Comparison of ENCODE assay signal across 1 cellular context in the genomic region with DNA sequence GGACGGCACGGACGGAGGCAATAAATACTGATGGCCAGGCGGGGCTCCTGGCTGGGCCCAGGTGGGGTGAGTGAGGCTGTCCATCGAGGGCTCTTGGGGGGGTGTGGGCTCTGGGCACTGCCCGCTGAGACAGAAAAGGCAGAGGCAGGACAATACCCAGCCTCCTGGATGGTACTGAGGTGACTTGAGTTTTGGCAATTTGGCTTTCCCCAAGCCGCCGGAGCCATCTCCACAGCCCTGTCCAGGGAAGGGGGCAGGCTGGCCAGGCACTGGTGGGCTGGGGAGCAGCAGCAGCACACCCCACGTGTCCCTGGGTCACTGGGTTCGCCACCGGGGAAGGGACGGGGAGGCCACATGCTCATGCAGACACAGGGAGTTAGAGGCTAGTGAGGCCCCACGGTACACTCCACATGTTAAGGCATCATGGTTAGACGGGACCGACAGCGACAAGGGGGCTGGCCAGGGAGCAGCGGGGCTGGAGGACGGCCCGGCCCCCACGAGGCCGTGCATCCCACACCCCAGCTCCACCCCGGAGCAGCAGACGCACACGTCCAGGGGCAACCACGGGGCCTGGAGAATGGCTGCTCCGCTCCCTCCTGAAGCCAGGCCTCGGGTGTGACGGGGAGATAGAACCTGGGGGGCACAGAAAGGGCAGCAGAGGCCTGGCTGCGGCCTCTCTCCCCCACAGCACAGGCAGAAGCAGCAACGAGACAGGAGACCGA.
A peak's percentile ranks its signal among the peaks of the same experiment; 100 is the strongest.
TF ChIP-seq lines count a peak whose summit lies in the region.

No MANE protein-coding gene starts in this region.

TF ChIP-seq in K562, 482 proteins besides CTCF, POLR2A, EP300 and RAD21 (continued from another document and continues in another):
- TF ChIP-seq, protein P1, sequence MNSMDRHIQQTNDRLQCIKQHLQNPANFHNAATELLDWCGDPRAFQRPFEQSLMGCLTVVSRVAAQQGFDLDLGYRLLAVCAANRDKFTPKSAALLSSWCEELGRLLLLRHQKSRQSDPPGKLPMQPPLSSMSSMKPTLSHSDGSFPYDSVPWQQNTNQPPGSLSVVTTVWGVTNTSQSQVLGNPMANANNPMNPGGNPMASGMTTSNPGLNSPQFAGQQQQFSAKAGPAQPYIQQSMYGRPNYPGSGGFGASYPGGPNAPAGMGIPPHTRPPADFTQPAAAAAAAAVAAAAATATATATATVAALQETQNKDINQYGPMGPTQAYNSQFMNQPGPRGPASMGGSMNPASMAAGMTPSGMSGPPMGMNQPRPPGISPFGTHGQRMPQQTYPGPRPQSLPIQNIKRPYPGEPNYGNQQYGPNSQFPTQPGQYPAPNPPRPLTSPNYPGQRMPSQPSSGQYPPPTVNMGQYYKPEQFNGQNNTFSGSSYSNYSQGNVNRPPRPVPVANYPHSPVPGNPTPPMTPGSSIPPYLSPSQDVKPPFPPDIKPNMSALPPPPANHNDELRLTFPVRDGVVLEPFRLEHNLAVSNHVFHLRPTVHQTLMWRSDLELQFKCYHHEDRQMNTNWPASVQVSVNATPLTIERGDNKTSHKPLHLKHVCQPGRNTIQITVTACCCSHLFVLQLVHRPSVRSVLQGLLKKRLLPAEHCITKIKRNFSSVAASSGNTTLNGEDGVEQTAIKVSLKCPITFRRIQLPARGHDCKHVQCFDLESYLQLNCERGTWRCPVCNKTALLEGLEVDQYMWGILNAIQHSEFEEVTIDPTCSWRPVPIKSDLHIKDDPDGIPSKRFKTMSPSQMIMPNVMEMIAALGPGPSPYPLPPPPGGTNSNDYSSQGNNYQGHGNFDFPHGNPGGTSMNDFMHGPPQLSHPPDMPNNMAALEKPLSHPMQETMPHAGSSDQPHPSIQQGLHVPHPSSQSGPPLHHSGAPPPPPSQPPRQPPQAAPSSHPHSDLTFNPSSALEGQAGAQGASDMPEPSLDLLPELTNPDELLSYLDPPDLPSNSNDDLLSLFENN (IDR thresholded peaks at IDR 0.05; ENCODE audit: low read depth in 2 of 2, low read length in 2 of 2): 0 out of 4 replicates have a peak, but pooled peaks of 1 of the 2 experiments have one; percentile 6
- TF ChIP-seq ZNF445 (CRISPR knock-in tag; IDR thresholded peaks at IDR 0.05; ENCODE audit: low read depth) (no peak), CBFA2T2 (conservative IDR thresholded peaks at IDR 0.05) (peak; percentile 60), ZNF76 (CRISPR knock-in tag; IDR thresholded peaks at IDR 0.05; ENCODE audit: borderline replicate concordance) (peak; percentile 61; the same call in 1 of the 2 replicates), PCBP1 (IDR thresholded peaks at IDR 0.05; ENCODE audit: low read depth, low read length, poor library complexity, severe bottlenecking) (peak; percentile 12), ZNF263 (CRISPR knock-in tag; IDR thresholded peaks at IDR 0.05; ENCODE audit: borderline replicate concordance) (peak; percentile 34; the same call in 1 of the 2 replicates), FIP1L1 (IDR thresholded peaks at IDR 0.05; ENCODE audit: low read depth, low read length, poor library complexity, severe bottlenecking) (peak; percentile 84), BMI1 (IDR thresholded peaks at IDR 0.05; ENCODE audit: low read length) (no peak), KDM1A (IDR thresholded peaks at IDR 0.05) (peak in 1 of 2 experiments; percentile 74; a peak in 1 of 4 replicates), LARP7 (IDR thresholded peaks at IDR 0.05) (no peak), ZNF830 (CRISPR knock-in tag; IDR thresholded peaks at IDR 0.05) (peak; percentile 59; the same call in 1 of the 2 replicates), LCOR (CRISPR knock-in tag; IDR thresholded peaks at IDR 0.05) (0 out of 2 replicates have a peak, but pooled peaks have one; percentile 18), BACH1 (tag; IDR thresholded peaks at IDR 0.05) (no peak), RBM22 (IDR thresholded peaks at IDR 0.05; ENCODE audit: low read depth, low read length, poor library complexity, severe bottlenecking) (peak; percentile 93), RBBP5 (IDR thresholded peaks at IDR 0.05; ENCODE audit: borderline replicate concordance, insufficient read depth, low read length, poor library complexity, severe bottlenecking) (peak; percentile 12), HCFC1 (IDR thresholded peaks at IDR 0.05; ENCODE audit: low read depth, low read length) (no peak), ZNF253 (CRISPR knock-in tag; conservative IDR thresholded peaks at IDR 0.05) (no peak), RBM39 (optimal IDR thresholded peaks at IDR 0.05; ENCODE audit: low read depth, low read length) (peak; percentile 38), PURB (CRISPR knock-in tag; IDR thresholded peaks at IDR 0.05; ENCODE audit: low read depth) (no peak), ZBTB1 (CRISPR knock-in tag; IDR thresholded peaks at IDR 0.05; ENCODE audit: borderline replicate concordance, low read depth) (peak; percentile 30; the same call in 1 of the 2 replicates), PTBP1 (IDR thresholded peaks at IDR 0.05; ENCODE audit: low read depth, low read length) (peak; percentile 90; the same call in 1 of the 2 replicates), PYGO2 (tag; IDR thresholded peaks at IDR 0.05) (no peak), ZBTB7A (IDR thresholded peaks at IDR 0.05; ENCODE audit: borderline replicate concordance, control insufficient read depth, low read depth, low read length) (0 out of 2 replicates have a peak, but pooled peaks have one; percentile 83), KLF10 (CRISPR knock-in tag; IDR thresholded peaks at IDR 0.05) (peak; percentile 83; the same call in 1 of the 2 replicates), TCF3 (CRISPR knock-in tag; IDR thresholded peaks at IDR 0.05) (peak; percentile 53), ZNF780A (CRISPR knock-in tag; IDR thresholded peaks at IDR 0.05) (0 out of 2 replicates have a peak, but pooled peaks have one; percentile 75), CBX1 (IDR thresholded peaks at IDR 0.05; ENCODE audit: low read depth) (peak; percentile 36; the same call in 1 of the 2 replicates), MTA3 (IDR thresholded peaks at IDR 0.05; ENCODE audit: borderline replicate concordance) (peak; percentile 26; the same call in 1 of the 2 replicates), E2F3 (CRISPR knock-in tag; IDR thresholded peaks at IDR 0.05) (peak; percentile 12; the same call in 1 of the 2 replicates), SRF (CRISPR knock-in tag; IDR thresholded peaks at IDR 0.05) (peak in 1 of 2 experiments; percentile 43; a peak in 1 of 4 replicates), CBFA2T3 (IDR thresholded peaks at IDR 0.05) (peak; percentile 81), ELF4 (CRISPR knock-in tag; IDR thresholded peaks at IDR 0.05) (peak; percentile 56; the same call in 1 of the 2 replicates), GATAD2A (IDR thresholded peaks at IDR 0.05) (0 out of 2 replicates have a peak, but pooled peaks have one; percentile 11)
- TF ChIP-seq, protein P2, sequence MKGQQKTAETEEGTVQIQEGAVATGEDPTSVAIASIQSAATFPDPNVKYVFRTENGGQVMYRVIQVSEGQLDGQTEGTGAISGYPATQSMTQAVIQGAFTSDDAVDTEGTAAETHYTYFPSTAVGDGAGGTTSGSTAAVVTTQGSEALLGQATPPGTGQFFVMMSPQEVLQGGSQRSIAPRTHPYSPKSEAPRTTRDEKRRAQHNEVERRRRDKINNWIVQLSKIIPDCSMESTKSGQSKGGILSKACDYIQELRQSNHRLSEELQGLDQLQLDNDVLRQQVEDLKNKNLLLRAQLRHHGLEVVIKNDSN (CRISPR knock-in tag; IDR thresholded peaks at IDR 0.05): peak; percentile 79
- TF ChIP-seq, protein P3, sequence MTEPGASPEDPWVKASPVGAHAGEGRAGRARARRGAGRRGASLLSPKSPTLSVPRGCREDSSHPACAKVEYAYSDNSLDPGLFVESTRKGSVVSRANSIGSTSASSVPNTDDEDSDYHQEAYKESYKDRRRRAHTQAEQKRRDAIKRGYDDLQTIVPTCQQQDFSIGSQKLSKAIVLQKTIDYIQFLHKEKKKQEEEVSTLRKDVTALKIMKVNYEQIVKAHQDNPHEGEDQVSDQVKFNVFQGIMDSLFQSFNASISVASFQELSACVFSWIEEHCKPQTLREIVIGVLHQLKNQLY (CRISPR knock-in tag; conservative IDR thresholded peaks at IDR 0.05): 0 out of 4 replicates have a peak, but pooled peaks of 1 of the 2 experiments have one; percentile 46
- TF ChIP-seq, protein P4, sequence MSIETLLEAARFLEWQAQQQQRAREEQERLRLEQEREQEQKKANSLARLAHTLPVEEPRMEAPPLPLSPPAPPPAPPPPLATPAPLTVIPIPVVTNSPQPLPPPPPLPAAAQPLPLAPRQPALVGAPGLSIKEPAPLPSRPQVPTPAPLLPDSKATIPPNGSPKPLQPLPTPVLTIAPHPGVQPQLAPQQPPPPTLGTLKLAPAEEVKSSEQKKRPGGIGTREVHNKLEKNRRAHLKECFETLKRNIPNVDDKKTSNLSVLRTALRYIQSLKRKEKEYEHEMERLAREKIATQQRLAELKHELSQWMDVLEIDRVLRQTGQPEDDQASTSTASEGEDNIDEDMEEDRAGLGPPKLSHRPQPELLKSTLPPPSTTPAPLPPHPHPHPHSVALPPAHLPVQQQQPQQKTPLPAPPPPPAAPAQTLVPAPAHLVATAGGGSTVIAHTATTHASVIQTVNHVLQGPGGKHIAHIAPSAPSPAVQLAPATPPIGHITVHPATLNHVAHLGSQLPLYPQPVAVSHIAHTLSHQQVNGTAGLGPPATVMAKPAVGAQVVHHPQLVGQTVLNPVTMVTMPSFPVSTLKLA (conservative IDR thresholded peaks at IDR 0.05): peak in 1 of 2 experiments; percentile 46; a peak in 1 of 4 replicates
- TF ChIP-seq, protein P5, sequence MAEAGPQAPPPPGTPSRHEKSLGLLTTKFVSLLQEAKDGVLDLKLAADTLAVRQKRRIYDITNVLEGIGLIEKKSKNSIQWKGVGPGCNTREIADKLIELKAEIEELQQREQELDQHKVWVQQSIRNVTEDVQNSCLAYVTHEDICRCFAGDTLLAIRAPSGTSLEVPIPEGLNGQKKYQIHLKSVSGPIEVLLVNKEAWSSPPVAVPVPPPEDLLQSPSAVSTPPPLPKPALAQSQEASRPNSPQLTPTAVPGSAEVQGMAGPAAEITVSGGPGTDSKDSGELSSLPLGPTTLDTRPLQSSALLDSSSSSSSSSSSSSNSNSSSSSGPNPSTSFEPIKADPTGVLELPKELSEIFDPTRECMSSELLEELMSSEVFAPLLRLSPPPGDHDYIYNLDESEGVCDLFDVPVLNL (CRISPR knock-in tag; IDR thresholded peaks at IDR 0.05; ENCODE audit: low read depth): 0 out of 2 replicates have a peak, but pooled peaks have one; percentile 19
- TF ChIP-seq, protein P6, sequence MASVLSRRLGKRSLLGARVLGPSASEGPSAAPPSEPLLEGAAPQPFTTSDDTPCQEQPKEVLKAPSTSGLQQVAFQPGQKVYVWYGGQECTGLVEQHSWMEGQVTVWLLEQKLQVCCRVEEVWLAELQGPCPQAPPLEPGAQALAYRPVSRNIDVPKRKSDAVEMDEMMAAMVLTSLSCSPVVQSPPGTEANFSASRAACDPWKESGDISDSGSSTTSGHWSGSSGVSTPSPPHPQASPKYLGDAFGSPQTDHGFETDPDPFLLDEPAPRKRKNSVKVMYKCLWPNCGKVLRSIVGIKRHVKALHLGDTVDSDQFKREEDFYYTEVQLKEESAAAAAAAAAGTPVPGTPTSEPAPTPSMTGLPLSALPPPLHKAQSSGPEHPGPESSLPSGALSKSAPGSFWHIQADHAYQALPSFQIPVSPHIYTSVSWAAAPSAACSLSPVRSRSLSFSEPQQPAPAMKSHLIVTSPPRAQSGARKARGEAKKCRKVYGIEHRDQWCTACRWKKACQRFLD (CRISPR knock-in tag; IDR thresholded peaks at IDR 0.05): peak; percentile 59; the same call in 1 of the 2 replicates
- TF ChIP-seq, protein P7, sequence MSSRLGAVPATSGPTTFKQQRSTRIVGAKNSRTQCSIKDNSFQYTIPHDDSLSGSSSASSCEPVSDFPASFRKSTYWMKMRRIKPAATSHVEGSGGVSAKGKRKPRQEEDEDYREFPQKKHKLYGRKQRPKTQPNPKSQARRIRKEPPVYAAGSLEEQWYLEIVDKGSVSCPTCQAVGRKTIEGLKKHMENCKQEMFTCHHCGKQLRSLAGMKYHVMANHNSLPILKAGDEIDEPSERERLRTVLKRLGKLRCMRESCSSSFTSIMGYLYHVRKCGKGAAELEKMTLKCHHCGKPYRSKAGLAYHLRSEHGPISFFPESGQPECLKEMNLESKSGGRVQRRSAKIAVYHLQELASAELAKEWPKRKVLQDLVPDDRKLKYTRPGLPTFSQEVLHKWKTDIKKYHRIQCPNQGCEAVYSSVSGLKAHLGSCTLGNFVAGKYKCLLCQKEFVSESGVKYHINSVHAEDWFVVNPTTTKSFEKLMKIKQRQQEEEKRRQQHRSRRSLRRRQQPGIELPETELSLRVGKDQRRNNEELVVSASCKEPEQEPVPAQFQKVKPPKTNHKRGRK (tag; IDR thresholded peaks at IDR 0.05): no peak
- TF ChIP-seq, protein P8, sequence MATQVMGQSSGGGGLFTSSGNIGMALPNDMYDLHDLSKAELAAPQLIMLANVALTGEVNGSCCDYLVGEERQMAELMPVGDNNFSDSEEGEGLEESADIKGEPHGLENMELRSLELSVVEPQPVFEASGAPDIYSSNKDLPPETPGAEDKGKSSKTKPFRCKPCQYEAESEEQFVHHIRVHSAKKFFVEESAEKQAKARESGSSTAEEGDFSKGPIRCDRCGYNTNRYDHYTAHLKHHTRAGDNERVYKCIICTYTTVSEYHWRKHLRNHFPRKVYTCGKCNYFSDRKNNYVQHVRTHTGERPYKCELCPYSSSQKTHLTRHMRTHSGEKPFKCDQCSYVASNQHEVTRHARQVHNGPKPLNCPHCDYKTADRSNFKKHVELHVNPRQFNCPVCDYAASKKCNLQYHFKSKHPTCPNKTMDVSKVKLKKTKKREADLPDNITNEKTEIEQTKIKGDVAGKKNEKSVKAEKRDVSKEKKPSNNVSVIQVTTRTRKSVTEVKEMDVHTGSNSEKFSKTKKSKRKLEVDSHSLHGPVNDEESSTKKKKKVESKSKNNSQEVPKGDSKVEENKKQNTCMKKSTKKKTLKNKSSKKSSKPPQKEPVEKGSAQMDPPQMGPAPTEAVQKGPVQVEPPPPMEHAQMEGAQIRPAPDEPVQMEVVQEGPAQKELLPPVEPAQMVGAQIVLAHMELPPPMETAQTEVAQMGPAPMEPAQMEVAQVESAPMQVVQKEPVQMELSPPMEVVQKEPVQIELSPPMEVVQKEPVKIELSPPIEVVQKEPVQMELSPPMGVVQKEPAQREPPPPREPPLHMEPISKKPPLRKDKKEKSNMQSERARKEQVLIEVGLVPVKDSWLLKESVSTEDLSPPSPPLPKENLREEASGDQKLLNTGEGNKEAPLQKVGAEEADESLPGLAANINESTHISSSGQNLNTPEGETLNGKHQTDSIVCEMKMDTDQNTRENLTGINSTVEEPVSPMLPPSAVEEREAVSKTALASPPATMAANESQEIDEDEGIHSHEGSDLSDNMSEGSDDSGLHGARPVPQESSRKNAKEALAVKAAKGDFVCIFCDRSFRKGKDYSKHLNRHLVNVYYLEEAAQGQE (CRISPR knock-in tag; IDR thresholded peaks at IDR 0.05; ENCODE audit: low read depth): 0 out of 2 replicates have a peak, but pooled peaks have one; percentile 42
- TF ChIP-seq, protein P9, sequence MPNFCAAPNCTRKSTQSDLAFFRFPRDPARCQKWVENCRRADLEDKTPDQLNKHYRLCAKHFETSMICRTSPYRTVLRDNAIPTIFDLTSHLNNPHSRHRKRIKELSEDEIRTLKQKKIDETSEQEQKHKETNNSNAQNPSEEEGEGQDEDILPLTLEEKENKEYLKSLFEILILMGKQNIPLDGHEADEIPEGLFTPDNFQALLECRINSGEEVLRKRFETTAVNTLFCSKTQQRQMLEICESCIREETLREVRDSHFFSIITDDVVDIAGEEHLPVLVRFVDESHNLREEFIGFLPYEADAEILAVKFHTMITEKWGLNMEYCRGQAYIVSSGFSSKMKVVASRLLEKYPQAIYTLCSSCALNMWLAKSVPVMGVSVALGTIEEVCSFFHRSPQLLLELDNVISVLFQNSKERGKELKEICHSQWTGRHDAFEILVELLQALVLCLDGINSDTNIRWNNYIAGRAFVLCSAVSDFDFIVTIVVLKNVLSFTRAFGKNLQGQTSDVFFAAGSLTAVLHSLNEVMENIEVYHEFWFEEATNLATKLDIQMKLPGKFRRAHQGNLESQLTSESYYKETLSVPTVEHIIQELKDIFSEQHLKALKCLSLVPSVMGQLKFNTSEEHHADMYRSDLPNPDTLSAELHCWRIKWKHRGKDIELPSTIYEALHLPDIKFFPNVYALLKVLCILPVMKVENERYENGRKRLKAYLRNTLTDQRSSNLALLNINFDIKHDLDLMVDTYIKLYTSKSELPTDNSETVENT (CRISPR knock-in tag; IDR thresholded peaks at IDR 0.05): 0 out of 2 replicates have a peak, but pooled peaks have one; percentile 9
